ENCODE assay signal across 1 cellular context in genomic region chr1:211261229-211261628, GRCh38.
TF ChIP-seq lines count a peak whose summit lies in the region.

No MANE protein-coding gene starts in this region.

TF ChIP-seq in K562, 482 proteins besides CTCF, POLR2A, EP300 and RAD21 (continued from another document):
- no peak for TF ChIP-seq ZBTB1 (CRISPR knock-in tag; IDR thresholded peaks at IDR 0.05; ENCODE audit: borderline replicate concordance, low read depth)
- no peak for TF ChIP-seq HINFP (tag; conservative IDR thresholded peaks at IDR 0.05; ENCODE audit: low read depth)
- TF ChIP-seq ETS1 (conservative IDR thresholded peaks at IDR 0.05; ENCODE audit: control insufficient read depth, low read depth, low read length), result no peak
- no peak for TF ChIP-seq PRMT5 (CRISPR knock-in tag; IDR thresholded peaks at IDR 0.05)
- TF ChIP-seq KAT2B (IDR thresholded peaks at IDR 0.05; ENCODE audit: low read depth, low read length), result no peak
- TF ChIP-seq COPS2 (conservative IDR thresholded peaks at IDR 0.05), result no peak
- TF ChIP-seq MIER1 (IDR thresholded peaks at IDR 0.05; ENCODE audit: low read depth), result no peak
- no peak for TF ChIP-seq STAT5A (IDR thresholded peaks at IDR 0.05; ENCODE audit: borderline replicate concordance, low read length)
- TF ChIP-seq ZBTB11 (CRISPR knock-in tag; IDR thresholded peaks at IDR 0.05), result no peak
- TF ChIP-seq PKNOX1 (IDR thresholded peaks at IDR 0.05), result no peak
- TF ChIP-seq ATF3 (IDR thresholded peaks at IDR 0.05), result peak; percentile 77
- no peak for TF ChIP-seq ATF3 (CRISPR knock-in tag; conservative IDR thresholded peaks at IDR 0.05)
- no peak for TF ChIP-seq HDAC8 (tag; IDR thresholded peaks at IDR 0.05)
- no peak for TF ChIP-seq FOXM1 (IDR thresholded peaks at IDR 0.05; ENCODE audit: low read depth)
- TF ChIP-seq FOXM1 (CRISPR knock-in tag; IDR thresholded peaks at IDR 0.05; ENCODE audit: low read depth), result no peak
TF ChIP-seq in K562: peak in this region for 5.
